Comparison of ENCODE assay signal across 8 cellular contexts in genomic region chr2:98479959-98480524, GRCh38. TPM values are rescaled to one million over a fixed set of nuclear protein-coding genes. Genes with fewer than 3 reads are reported as not detected.
DNase-seq lines count a peak whose midpoint lies in the region; ATAC-seq lines count a peak whose summit lies in the region.

No MANE protein-coding gene starts in this region.

- DNase-seq in NCI-H2081 (lab: John Stamatoyannopoulos, UW) = peak; percentile 42 to 81
- no peak for DNase-seq in NCI-H2081 treated with DMSO at 0.1 percent for 48 hours (lab: John Stamatoyannopoulos, UW)
- peak; percentile 69 for DNase-seq in RPMI7951 (ENCODE audit: low read depth)
- peak; percentile 20 to 31 for DNase-seq in T47D (ENCODE audit: low read depth in 1 of 2, low spot score in 1 of 2)
- DNase-seq in mesenteric fat pad (ENCODE audit: low spot score) = peak; percentile 88
- DNase-seq in inferior parietal cortex (ENCODE audit: extremely low spot score) = no peak

- peak; percentile 33 for ATAC-seq in HG03025 (IDR thresholded peaks at IDR 0.05; ENCODE audit: low FRiP score, unreplicated experiment)
- no peak for ATAC-seq in GM18520 (IDR thresholded peaks at IDR 0.05; ENCODE audit: unreplicated experiment)

- in situ Hi-C loops in T47D (cut with HindIII; ENCODE audit: low pct_unique_long_range_greater_than_20kb, low sequenced_read_pairs) = no loop called here

RNA-seq across cellular contexts. Expression of gene INPP4A, which starts 35.4 kb away (rescaled TPM):
- total RNA-seq in RPMI7951 (2014; rRNA removed; shearing (Covaris generic)) = 9.9 and 12.5 TPM in 2 replicates
- 30.3 TPM for total RNA-seq in mesenteric fat pad

Comparison
In these comparisons a context has a peak if more than half of its experiments do, and no peak if none do; other contexts are left out.
1. DNase-seq: peak in NCI-H2081 (2 of 2), RPMI7951 (single experiment), T47D (2 of 2) and mesenteric fat pad (single experiment); none in NCI-H2081 treated with DMSO at 0.1 percent for 48 hours (single experiment) and inferior parietal cortex (single experiment).